Comparison of ENCODE assay signal across 11 cellular contexts in genomic region chr6:90107721-90108364, GRCh38.
A peak's percentile ranks its signal among the peaks of the same experiment; 100 is the strongest.
DNase-seq lines count a peak whose midpoint lies in the region; ATAC-seq and TF ChIP-seq lines count a peak whose summit lies in the region.
"Had no signal": no experiment of that assay in that cellular context is flagged by ENCODE, and none has a peak within 500 bp of the region (broad histone marks: within the 10 kb centered on the region; RNA-seq: fewer than 3 reads in every experiment).

No MANE protein-coding gene starts in this region.

- no peak overlapping the region for H3K4me3 Mint-ChIP-seq in activated CD4-positive, alpha-beta memory T cell treated with anti-CD3 and anti-CD28 coated beads for 36 hours

- no peak for TF ChIP-seq POLR2A in breast epithelium (IDR thresholded peaks at IDR 0.05)

- WGBS in mammary epithelial cell (ENCODE audit: low coverage, missing lambda C conversion rate) = 24% methylated on average over 4 of the region's 4 CpGs

- CTCF ChIA-PET in mammary epithelial cell (lab: Charles Lee; ENCODE audit: low non-redundant PET) = no interaction called here
- CTCF ChIA-PET in activated CD4-positive, alpha-beta memory T cell treated with anti-CD3 and anti-CD28 coated beads for 36 hours (lab: Charles Lee) = interaction anchor here (1.3 kb wide), 1 partner anchor 167 kb away, joined by 4 read pairs; no protein-coding TSS in a partner anchor

- H3K27ac ChIP-seq in mammary epithelial cell (ENCODE audit: insufficient read depth, low read depth, low read length) (no peak overlapping the region), breast epithelium (no peak overlapping the region), caudate nucleus (ENCODE audit: low read depth, low read length) (no peak overlapping the region)
- H3K27ac ChIP-seq: BLaER1, body of pancreas, SK-N-MC had no signal

- peak; percentile 93 for ATAC-seq in HG02981 (IDR thresholded peaks at IDR 0.05; ENCODE audit: unreplicated experiment)
- ATAC-seq: body of pancreas had no signal

- H3K4me3 ChIP-seq in mammary epithelial cell (replicated peaks in 1 of 3; ENCODE audit: insufficient read depth in 1 of 3, low read depth in 2 of 3, low read length in 3 of 3) = no peak overlapping the region
- H3K4me3 ChIP-seq in breast epithelium = no peak overlapping the region
- H3K4me3 ChIP-seq: BLaER1, body of pancreas, SK-N-MC had no signal

- POLR2A ChIA-PET in activated CD4-positive, alpha-beta memory T cell treated with anti-CD3 and anti-CD28 coated beads for 36 hours (lab: Charles Lee) = interaction anchor here (1.3 kb wide), 1 partner anchor 37 kb away, joined by 3 read pairs; no protein-coding TSS in a partner anchor

- H3K4me2 ChIP-seq in mammary epithelial cell (ENCODE audit: insufficient read depth, low read depth, low read length) = peak overlapping the region; percentile 27
- H3K4me2 ChIP-seq: BLaER1 had no signal

- in situ Hi-C loops in mammary epithelial cell (cut with MboI; ENCODE audit: low sequenced_read_pairs in 2 of 2) = no loop called here

- no peaks in the 10 kb centered on the region for H3K9me3 ChIP-seq in mammary epithelial cell (replicated peaks; ENCODE audit: insufficient read depth, low read length)
- H3K9me3 ChIP-seq in breast epithelium = no peaks in the 10 kb centered on the region
- H3K9me3 ChIP-seq: body of pancreas had no signal

- no peaks in the 10 kb centered on the region for H3K79me2 ChIP-seq in mammary epithelial cell (ENCODE audit: insufficient read depth, low read length)

- TF ChIP-seq CTCF in mammary epithelial cell (conservative IDR thresholded peaks at IDR 0.05 in 1 of 2, IDR thresholded peaks at IDR 0.05 in 1 of 2; ENCODE audit: extremely low read depth in 1 of 2, insufficient read depth in 1 of 2, low read depth in 1 of 2, low read length in 2 of 2) (no peak), breast epithelium (IDR thresholded peaks at IDR 0.05) (no peak)

- peaks cover 10% of the 10 kb centered on the region for H3K27me3 Mint-ChIP-seq in activated CD4-positive, alpha-beta memory T cell treated with anti-CD3 and anti-CD28 coated beads for 36 hours

- intact Hi-C loops in mammary epithelial cell (cut with micrococcal nuclease) = no loop called here
- intact Hi-C loops in breast epithelium (cut with DNase I; ENCODE audit: low total_unique reads) = no loop called here
- intact Hi-C loops in activated CD4-positive, alpha-beta memory T cell treated with anti-CD3 and anti-CD28 coated beads for 36 hours (cut with micrococcal nuclease) = loop anchor here (1.0 to 10.0 kb wide), 7 partner anchors 15 to 753 kb away; partner anchors contain the start of gene UBE2J1

- BruUV-seq in mammary epithelial cell (replicated peaks; lab: Mats Ljungman, UMichigan) = no TSS peak

- no peaks in the 10 kb centered on the region for H3K27me3 ChIP-seq in mammary epithelial cell (ENCODE audit: insufficient read depth, low read length)
- no peaks in the 10 kb centered on the region for H3K27me3 ChIP-seq in breast epithelium
- H3K27me3 ChIP-seq: BLaER1, body of pancreas had no signal

- H2AFZ ChIP-seq in mammary epithelial cell (ENCODE audit: low read depth, low read length) = peak overlapping the region; percentile 10

- dilution Hi-C loops in mammary epithelial cell (cut with HindIII; ENCODE audit: low sequenced_read_pairs) = no loop called here

- H4K20me1 ChIP-seq in mammary epithelial cell (ENCODE audit: insufficient read depth, low read length) = no peaks in the 10 kb centered on the region

- H3K36me3 ChIP-seq in mammary epithelial cell (ENCODE audit: insufficient read depth, low read length) (no peaks in the 10 kb centered on the region), breast epithelium (no peaks in the 10 kb centered on the region)

- H3K9ac ChIP-seq in mammary epithelial cell (ENCODE audit: insufficient read depth, low read length) = no peak overlapping the region
- H3K9ac ChIP-seq: BLaER1 had no signal

- H3K27ac Mint-ChIP-seq in activated CD4-positive, alpha-beta memory T cell treated with anti-CD3 and anti-CD28 coated beads for 36 hours = no peak overlapping the region

- H3K9me3 Mint-ChIP-seq in activated CD4-positive, alpha-beta memory T cell treated with anti-CD3 and anti-CD28 coated beads for 36 hours = peaks cover 6% of the 10 kb centered on the region

- peaks cover 17% of the 10 kb centered on the region for H3K36me3 Mint-ChIP-seq in activated CD4-positive, alpha-beta memory T cell treated with anti-CD3 and anti-CD28 coated beads for 36 hours

- H3K4me1 ChIP-seq in mammary epithelial cell (ENCODE audit: insufficient read depth, low read length) (peaks cover 5% of the 10 kb centered on the region), breast epithelium (no peaks in the 10 kb centered on the region)
- H3K4me1 ChIP-seq: BLaER1, body of pancreas had no signal

- DNase-seq in mammary epithelial cell (peak; percentile 41), breast epithelium (ENCODE audit: low spot score in 2 of 2) (no peak), activated gamma-delta T cell (lab: John Stamatoyannopoulos, UW) (no peak), foreskin melanocyte (no peak), nucleus accumbens (lab: John Stamatoyannopoulos, UW) (no peak), caudate nucleus (lab: John Stamatoyannopoulos, UW) (no peak)
- peak; percentile 46 for DNase-seq in activated CD4-positive, alpha-beta memory T cell treated with anti-CD3 and anti-CD28 coated beads for 36 hours
- DNase-seq: body of pancreas had no signal

- peaks cover 92% of the 10 kb centered on the region for H3K4me1 Mint-ChIP-seq in activated CD4-positive, alpha-beta memory T cell treated with anti-CD3 and anti-CD28 coated beads for 36 hours (ENCODE audit: low read depth)

Comparison
In these comparisons a context has a peak if more than half of its experiments do, and no peak if none do; other contexts are left out.
1. DNase-seq: peak in mammary epithelial cell (single experiment) and activated CD4-positive, alpha-beta memory T cell treated with anti-CD3 and anti-CD28 coated beads for 36 hours (single experiment); none in breast epithelium (0 of 2), activated gamma-delta T cell (single experiment), foreskin melanocyte (single experiment), nucleus accumbens (0 of 56) and caudate nucleus (0 of 61).